ENCODE assay signal across 10 cellular contexts in the genomic region with DNA sequence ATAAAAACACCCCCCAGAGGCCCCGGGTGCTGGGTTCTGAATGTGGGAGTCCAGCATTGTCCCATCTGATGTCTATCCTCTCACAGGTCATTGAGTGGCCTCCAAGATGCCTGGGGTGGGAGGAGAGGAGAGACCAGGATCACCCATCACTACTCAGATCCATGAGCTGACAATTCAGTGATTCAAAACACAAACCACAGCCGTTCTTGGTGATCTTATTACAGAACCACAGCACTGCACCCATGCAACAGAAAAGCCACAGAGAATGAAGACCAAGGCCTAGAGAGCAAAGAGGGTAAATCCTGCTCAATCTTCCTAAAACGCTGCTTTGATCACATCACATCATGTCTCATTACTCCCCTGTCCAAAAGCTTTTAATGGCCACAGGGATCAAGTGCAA. TPM values are rescaled to one million over a fixed set of nuclear protein-coding genes. Genes with fewer than 3 reads are reported as not detected.
DNase-seq lines count a peak whose midpoint lies in the region; ATAC-seq and TF ChIP-seq lines count a peak whose summit lies in the region.
"Had no signal": no experiment of that assay in that cellular context is flagged by ENCODE, and none has a peak within 500 bp of the region (broad histone marks: within the 10 kb centered on the region; RNA-seq: fewer than 3 reads in every experiment).

No MANE protein-coding gene starts in this region.

- H3K4me1 ChIP-seq in right atrium auricular region, result peaks cover 0 to 84% of the 10 kb centered on the region in 2 donors
- H3K4me1 ChIP-seq in uterus, result peaks cover 6 to 10% of the 10 kb centered on the region in 2 donors

- H3K36me3 ChIP-seq in right atrium auricular region (no peaks in the 10 kb centered on the region), uterus (no peaks in the 10 kb centered on the region)
- H3K36me3 ChIP-seq: thyroid gland had no signal

- peaks cover 72% of the 10 kb centered on the region for H3K4me1 Mint-ChIP-seq in T-helper 17 cell

- no peaks in the 10 kb centered on the region for H3K27me3 ChIP-seq in right atrium auricular region
- no peaks in the 10 kb centered on the region for H3K27me3 ChIP-seq in uterus
- H3K27me3 ChIP-seq: thyroid gland had no signal

- H3K4me3 ChIP-seq in right atrium auricular region (no peak overlapping the region), uterus (no peak overlapping the region)
- H3K4me3 ChIP-seq: thyroid gland had no signal

- no peak for TF ChIP-seq POLR2A in uterus (IDR thresholded peaks at IDR 0.05)

- H3K27ac Mint-ChIP-seq in T-helper 17 cell, result peak overlapping the region; percentile 86

- peak overlapping the region; percentile 71 for H3K4me3 Mint-ChIP-seq in T-helper 17 cell

- H3K9me3 ChIP-seq in right atrium auricular region, result no peaks in the 10 kb centered on the region
- H3K9me3 ChIP-seq in T-helper 17 cell (ENCODE audit: control insufficient read depth, low read length, poor library complexity, severe bottlenecking), result no peaks in the 10 kb centered on the region
- H3K9me3 ChIP-seq in uterus, result no peaks in the 10 kb centered on the region
- H3K9me3 ChIP-seq: thyroid gland had no signal

- TF ChIP-seq CTCF in right atrium auricular region (IDR thresholded peaks at IDR 0.05) (no peak), uterus (IDR thresholded peaks at IDR 0.05) (no peak)

- H3K27ac ChIP-seq in right atrium auricular region (peak overlapping the region; percentile 49 to 75), uterus (peak overlapping the region; percentile 33 to 50)
- H3K27ac ChIP-seq: thyroid gland had no signal

- no peaks in the 10 kb centered on the region for H3K27me3 Mint-ChIP-seq in T-helper 17 cell

- peaks cover 2% of the 10 kb centered on the region for H3K36me3 Mint-ChIP-seq in T-helper 17 cell (ENCODE audit: low read depth)

- DNase-seq in right atrium auricular region (ENCODE audit: low spot score) (no peak), left ventricle myocardium superior (no peak), T-helper 17 cell (no peak), glomerular visceral epithelial cell (ENCODE audit: extremely low spot score) (peak; percentile 58), uterus (no peak), NCI-H187 treated with DMSO at 0.1 percent for 48 hours (lab: John Stamatoyannopoulos, UW) (no peak), HuH-7 (ENCODE audit: low spot score) (no peak), NCI-H2171 treated with DMSO at 0.1 percent for 48 hours (lab: John Stamatoyannopoulos, UW) (no peak)
- DNase-seq: NCI-H1417 treated with DMSO at 0.1 percent for 48 hours, thyroid gland had no signal

- intact Hi-C loops in left ventricle myocardium superior (cut with micrococcal nuclease) (no loop called here), uterus (cut with DNase I; ENCODE audit: low total_unique reads) (no loop called here)

- ATAC-seq in left ventricle myocardium superior, result no peak
- peak; percentile 36 for ATAC-seq in T-helper 17 cell

RNA-seq across cellular contexts. Expression of a gene that starts 23.5 kb away (rescaled TPM):
- 10 to 100 TPM; 60.9 to 69.2 TPM for total RNA-seq in right atrium auricular region
- total RNA-seq in left ventricle myocardium superior, result 138 TPM
- total RNA-seq in T-helper 17 cell, result 10 to 100 TPM; 78.7 to 83.3 TPM
- 100 to 1,000 TPM in 3 of 4 donors, 10 to 100 TPM in 1; 32.1 to 117 (median 105) TPM for total RNA-seq in uterus
